In the genomic region with DNA sequence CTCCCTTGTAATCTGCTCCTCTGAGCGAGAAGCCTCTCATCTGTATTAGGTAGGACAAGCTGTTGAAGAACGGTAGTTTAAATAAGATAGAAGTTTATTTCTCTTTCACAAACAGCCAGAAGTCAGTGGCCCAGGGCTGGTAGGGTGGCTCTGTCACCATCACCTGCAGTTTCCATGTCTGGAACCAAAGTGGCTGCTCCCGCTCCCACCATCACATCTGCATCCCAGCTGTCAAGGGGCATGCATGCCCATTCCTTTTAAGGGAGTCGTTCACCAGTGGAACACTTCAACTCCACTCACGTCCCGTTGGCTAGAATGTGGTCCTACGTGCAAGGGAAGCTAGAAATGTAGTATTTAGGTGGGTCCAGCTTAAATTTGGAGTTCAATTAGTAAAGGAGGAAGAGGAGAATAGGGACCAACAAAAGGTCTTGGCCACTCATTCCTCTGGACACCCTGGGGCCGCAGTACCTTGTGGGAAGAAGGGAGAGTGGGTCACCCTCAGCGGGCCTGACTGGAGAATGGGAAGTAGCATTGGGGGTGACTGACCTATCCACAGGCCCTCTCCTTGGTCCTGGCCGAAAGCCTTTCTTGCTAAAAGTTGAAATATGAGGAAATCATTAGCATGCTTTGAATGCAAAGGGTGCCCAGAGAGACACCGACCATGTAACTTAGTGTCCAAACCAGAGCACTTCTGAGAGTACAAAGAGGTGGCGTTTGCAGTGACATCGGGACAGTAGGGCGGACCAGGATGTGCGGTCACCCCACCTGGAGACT, we compare ENCODE assay signal across 23 cellular contexts.
"Had no signal": no experiment of that assay in that cellular context is flagged by ENCODE, and none has a peak within 500 bp of the region (broad histone marks: within the 10 kb centered on the region; RNA-seq: fewer than 3 reads in every experiment).

No MANE protein-coding gene starts in this region.

- H3K9me3 ChIP-seq: esophagus muscularis mucosa, gastroesophageal sphincter, neutrophil, upper lobe of left lung, vagina had no signal

- H3K36me3 ChIP-seq: gastroesophageal sphincter, neutrophil, tibial artery, upper lobe of left lung, vagina had no signal

- H3K27ac ChIP-seq: dorsolateral prefrontal cortex, epithelial cell of prostate, esophagus muscularis mucosa, gastroesophageal sphincter, neutrophil, psoas muscle, tibial artery, upper lobe of left lung, vagina had no signal

- FAIRE-seq: keratinocyte, small intestine had no signal

- DNase-seq: cortex of kidney; dorsolateral prefrontal cortex; effector memory CD8-positive, alpha-beta T cell; foreskin fibroblast; glutamatergic neuron; immature natural killer cell; left colon; mammary epithelial cell; naive thymus-derived CD4-positive, alpha-beta T cell; nephron progenitor cell; psoas muscle; small intestine; stimulated activated CD4-positive, alpha-beta T cell treated with anti-CD3 and anti-CD28 coated beads, Interleukin-2, amount 100 ng/mL, for 48 hours; stimulated activated CD8-positive, alpha-beta memory T cell treated with anti-CD3 and anti-CD28 coated beads, Interleukin-4, amount 100 ng/mL, for 48 hours; tibial artery; upper lobe of left lung had no signal

- H3K4me1 ChIP-seq: tibial artery, vagina had no signal

- H3K4me3 ChIP-seq: dorsolateral prefrontal cortex, esophagus muscularis mucosa, gastroesophageal sphincter, psoas muscle, tibial artery, upper lobe of left lung, vagina had no signal

- ATAC-seq: effector memory CD8-positive, alpha-beta T cell; gastroesophageal sphincter; left colon; naive thymus-derived CD4-positive, alpha-beta T cell; psoas muscle; stimulated activated effector memory CD8-positive, alpha-beta T cell treated with anti-CD3 and anti-CD28 coated beads, Interleukin-12 subunit alpha, Interleukin-12 subunit beta, amount 100 ng/mL, for 72 hours had no signal

- H3K27me3 ChIP-seq: dorsolateral prefrontal cortex, vagina had no signal
